8 cellular contexts compared by ENCODE assay signal in the genomic region with DNA sequence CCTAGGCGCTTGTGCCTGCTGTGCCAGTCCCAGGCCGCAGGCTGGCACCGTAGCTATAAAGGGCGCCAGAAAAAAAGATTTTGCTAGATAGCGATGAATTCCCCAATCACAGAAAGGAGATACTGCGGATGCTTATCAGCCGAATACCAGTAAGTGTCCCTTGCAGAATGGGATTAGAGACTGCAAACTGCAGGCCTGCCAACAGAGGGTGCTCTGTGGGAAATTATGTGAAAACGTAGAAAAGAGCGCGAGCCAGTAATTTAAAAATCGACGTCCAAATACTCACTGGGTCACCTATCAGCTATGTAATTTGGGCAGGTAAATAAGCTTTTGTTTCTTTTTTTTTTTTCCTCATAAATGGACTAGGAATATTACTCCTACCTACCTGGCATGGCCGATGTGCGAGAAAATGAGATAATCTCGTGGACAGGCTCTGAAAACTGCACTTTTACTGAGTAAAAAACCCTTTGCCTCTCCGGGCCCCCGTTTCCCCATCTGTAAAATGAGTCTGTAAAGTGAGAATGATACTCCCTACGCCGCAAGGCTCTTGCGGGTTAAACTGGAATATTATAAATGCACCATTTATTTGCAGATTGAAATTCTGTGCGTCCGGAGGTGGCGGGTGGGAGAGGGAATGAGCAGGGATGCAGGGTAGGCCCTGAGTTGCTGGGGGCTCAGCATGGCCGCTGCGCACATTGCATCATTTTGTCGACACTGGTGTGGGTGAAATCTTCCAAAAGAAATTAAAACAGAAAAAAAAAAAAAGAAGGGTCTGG. TPM values are rescaled to one million over a fixed set of nuclear protein-coding genes. Genes with fewer than 3 reads are reported as not detected.
DNase-seq lines count a peak whose midpoint lies in the region; ATAC-seq and TF ChIP-seq lines count a peak whose summit lies in the region.

No MANE protein-coding gene starts in this region.

- peak overlapping the region; percentile 42 to 94 (median 88) for H3K27ac Mint-ChIP-seq in CD8-positive, alpha-beta memory T cell
- peak overlapping the region; percentile 97 for H3K27ac Mint-ChIP-seq in activated naive CD4-positive, alpha-beta T cell treated with anti-CD3 and anti-CD28 coated beads for 36 hours

- no peak for TF ChIP-seq EP300 in transverse colon (IDR thresholded peaks at IDR 0.05; ENCODE audit: low read depth)

- in situ Hi-C loops in transverse colon (cut with MboI; ENCODE audit: low pct_ligation_motif_present in 1 of 4, low pct_unique_long_range_greater_than_20kb in 1 of 4, low sequenced_read_pairs in 3 of 4), result loop anchor here in 3 of 4 donors (25.0 kb wide), 1 partner anchor 629 kb away; no protein-coding TSS in a partner anchor

- peaks cover 4% of the 10 kb centered on the region for H3K36me3 ChIP-seq in CD8-positive, alpha-beta memory T cell (ENCODE audit: insufficient read depth, low read length)
- peaks cover 2% of the 10 kb centered on the region; the same call in 1 of the 2 replicates for H3K36me3 ChIP-seq in SJCRH30
- H3K36me3 ChIP-seq in transverse colon, result peaks cover 0 to 3% (median under 1%) of the 10 kb centered on the region in 4 donors

- no peaks in the 10 kb centered on the region for H3K9me3 ChIP-seq in CD8-positive, alpha-beta memory T cell (ENCODE audit: low read length)
- H3K9me3 ChIP-seq in SJCRH30 (replicated peaks), result no peaks in the 10 kb centered on the region
- no peaks in the 10 kb centered on the region for H3K9me3 ChIP-seq in transverse colon

- no peaks in the 10 kb centered on the region for H3K27me3 Mint-ChIP-seq in CD8-positive, alpha-beta memory T cell
- no peaks in the 10 kb centered on the region for H3K27me3 Mint-ChIP-seq in activated naive CD4-positive, alpha-beta T cell treated with anti-CD3 and anti-CD28 coated beads for 36 hours (ENCODE audit: low read depth)

- H3K27me3 ChIP-seq in CD8-positive, alpha-beta memory T cell (ENCODE audit: insufficient read depth, low read length, poor library complexity, severe bottlenecking), result no peaks in the 10 kb centered on the region
- H3K27me3 ChIP-seq in SJCRH30, result no peaks in the 10 kb centered on the region
- H3K27me3 ChIP-seq in transverse colon, result no peaks in the 10 kb centered on the region

- 4% methylated on average over 15 to 26 of the region's 26 CpGs for WGBS in transverse colon (ENCODE audit: low coverage in 1 of 2), 2 donors

- TF ChIP-seq CTCF in omental fat pad (IDR thresholded peaks at IDR 0.05), result peak in 2 of 3 donors; percentile 8 to 20
- TF ChIP-seq CTCF in transverse colon (IDR thresholded peaks at IDR 0.05), result peak; percentile 73 to 87 (median 84)

- peaks cover 22 to 42% (median 31%) of the 10 kb centered on the region in 3 donors for H3K4me1 Mint-ChIP-seq in CD8-positive, alpha-beta memory T cell
- peaks cover 16% of the 10 kb centered on the region for H3K4me1 Mint-ChIP-seq in activated naive CD4-positive, alpha-beta T cell treated with anti-CD3 and anti-CD28 coated beads for 36 hours (ENCODE audit: low read depth)

- ATAC-seq in GM21390 (IDR thresholded peaks at IDR 0.05; ENCODE audit: unreplicated experiment) (peak; percentile 35), omental fat pad (ENCODE audit: low FRiP score) (peak; percentile 43)

- POLR2A ChIA-PET in CD8-positive, alpha-beta memory T cell (lab: Charles Lee), result interaction anchor here (0.5 to 1.4 kb wide), 6 partner anchors 16 to 464 kb away, joined by 3 to 5 read pairs (median 3); a partner anchor contains a TSS

- H3K9me3 Mint-ChIP-seq in CD8-positive, alpha-beta memory T cell, result no peaks in the 10 kb centered on the region
- no peaks in the 10 kb centered on the region for H3K9me3 Mint-ChIP-seq in activated naive CD4-positive, alpha-beta T cell treated with anti-CD3 and anti-CD28 coated beads for 36 hours

- H3K4me1 ChIP-seq in CD8-positive, alpha-beta memory T cell (ENCODE audit: insufficient read depth, low read length), result peaks cover 16% of the 10 kb centered on the region
- H3K4me1 ChIP-seq in SJCRH30 (no peaks in the 10 kb centered on the region), transverse colon (peaks cover 5 to 30% (median 19%) of the 10 kb centered on the region in 4 donors)

- H3K4me3 Mint-ChIP-seq in CD8-positive, alpha-beta memory T cell, result peak overlapping the region; percentile 91 to 98 (median 94)
- H3K4me3 Mint-ChIP-seq in activated naive CD4-positive, alpha-beta T cell treated with anti-CD3 and anti-CD28 coated beads for 36 hours, result peak overlapping the region; percentile 95

- H3K27ac ChIP-seq in CD8-positive, alpha-beta memory T cell (ENCODE audit: low read depth, low read length), result peak overlapping the region; percentile 65
- H3K27ac ChIP-seq in SJCRH30 (peak overlapping the region; percentile 87), transverse colon (peak overlapping the region; percentile 91 to 95 (median 94))

- intact Hi-C loops in activated naive CD4-positive, alpha-beta T cell treated with anti-CD3 and anti-CD28 coated beads for 36 hours (cut with micrococcal nuclease), result loop anchor here (1.0 to 2.0 kb wide), 6 partner anchors 64 to 631 kb away; a partner anchor contains a TSS
- intact Hi-C loops in transverse colon (cut with DNase I; ENCODE audit: low total_unique reads), result no loop called here

- H3K4me3 ChIP-seq in CD8-positive, alpha-beta memory T cell (ENCODE audit: low read length), result peak overlapping the region; percentile 87
- peak overlapping the region; percentile 90 for H3K4me3 ChIP-seq in SJCRH30
- H3K4me3 ChIP-seq in transverse colon, result peak overlapping the region; percentile 81 to 90 (median 86)

- H3K36me3 Mint-ChIP-seq in CD8-positive, alpha-beta memory T cell, result peaks cover 0 to 21% (median 3%) of the 10 kb centered on the region in 3 donors
- H3K36me3 Mint-ChIP-seq in activated naive CD4-positive, alpha-beta T cell treated with anti-CD3 and anti-CD28 coated beads for 36 hours (ENCODE audit: low read depth), result peaks cover 10% of the 10 kb centered on the region

- CTCF ChIA-PET in CD8-positive, alpha-beta memory T cell (lab: Charles Lee), result interaction anchor here (0.6 to 4.2 kb wide), 20 partner anchors 9 to 632 kb away, joined by 3 to 40 read pairs (median 4); a partner anchor contains a TSS
- CTCF ChIA-PET in activated naive CD4-positive, alpha-beta T cell treated with anti-CD3 and anti-CD28 coated beads for 36 hours (lab: Charles Lee), result interaction anchor here (0.7 to 2.0 kb wide), 12 partner anchors 12 to 466 kb away, joined by 3 to 8 read pairs (median 3); a partner anchor contains a TSS

- peak; percentile 52 to 70 (median 54) for DNase-seq in CD8-positive, alpha-beta memory T cell
- DNase-seq in M059J (ENCODE audit: low read depth) (peak; percentile 68), SJCRH30 (peak; percentile 66 to 89), globus pallidus (ENCODE audit: low spot score) (peak; percentile 81), omental fat pad (ENCODE audit: low spot score) (peak; percentile 44), transverse colon (peak; percentile 78)
- DNase-seq in activated naive CD4-positive, alpha-beta T cell treated with anti-CD3 and anti-CD28 coated beads for 36 hours, result peak; percentile 85

- no peak for TF ChIP-seq POLR2A in transverse colon (IDR thresholded peaks at IDR 0.05)

RNA-seq across cellular contexts. Expression of a gene that starts 1.2 kb away (rescaled TPM):
- total RNA-seq in CD8-positive, alpha-beta memory T cell, result 10 to 100 TPM; 24.6 to 26.5 TPM
- 24.0 TPM for polyA plus RNA-seq in CD8-positive, alpha-beta memory T cell
- total RNA-seq in M059J (2014; rRNA removed; shearing (Covaris generic)), result 21.6 and 22.4 TPM in 2 replicates
- 24.6 and 35.3 TPM in 2 replicates for total RNA-seq in SJCRH30 (2014; rRNA removed; shearing (Covaris generic))
- total RNA-seq in activated naive CD4-positive, alpha-beta T cell treated with anti-CD3 and anti-CD28 coated beads for 36 hours, result 10 to 100 TPM; 31.4 to 32.1 TPM
- total RNA-seq in omental fat pad (10 to 100 TPM; 17.0 to 40.5 (median 23.7) TPM), transverse colon (100 to 1,000 TPM in 1 of 4 donors, 10 to 100 TPM in 3; 54.2 to 126 (median 69.1) TPM)

RNA-seq across cellular contexts. Expression of a gene that starts 26.8 kb away (rescaled TPM):
- total RNA-seq in CD8-positive, alpha-beta memory T cell, result 1 to 10 TPM in 1 of 2 experiments, under 1 TPM in 1; 0.53 to 1.3 TPM
- not detected for polyA plus RNA-seq in CD8-positive, alpha-beta memory T cell
- 0.25 and 0.42 TPM in 2 replicates for total RNA-seq in M059J (2014; rRNA removed; shearing (Covaris generic))
- 0.05 and 0.08 TPM in 2 replicates for total RNA-seq in SJCRH30 (2014; rRNA removed; shearing (Covaris generic))
- not detected for total RNA-seq in activated naive CD4-positive, alpha-beta T cell treated with anti-CD3 and anti-CD28 coated beads for 36 hours
- 1 to 10 TPM; 1.9 to 3.9 (median 3.6) TPM for total RNA-seq in omental fat pad
- 1 to 10 TPM in 2 of 4 donors, under 1 TPM in 2; under 0.01 to 1.7 (median 0.81) TPM for total RNA-seq in transverse colon

Comparison
In these comparisons a context has a peak if more than half of its experiments do, and no peak if none do; other contexts are left out.
1. Peak in every context shown above with its lines: DNase-seq, ATAC-seq, H3K4me3 ChIP-seq and H3K27ac ChIP-seq.